ENCODE assay signal across 12 cellular contexts in genomic region chr17:42399948-42400843, GRCh38. TPM values are rescaled to one million over a fixed set of nuclear protein-coding genes. Genes with fewer than 3 reads are reported as not detected.
DNase-seq lines count a peak whose midpoint lies in the region; ATAC-seq, FAIRE-seq and TF ChIP-seq lines count a peak whose summit lies in the region.
"Had no signal": no experiment of that assay in that cellular context is flagged by ENCODE, and none has a peak within 500 bp of the region (broad histone marks: within the 10 kb centered on the region; RNA-seq: fewer than 3 reads in every experiment).

No MANE protein-coding gene starts in this region.

- peaks cover 7 to 12% of the 10 kb centered on the region in 2 donors for H3K4me1 Mint-ChIP-seq in stimulated activated naive B cell treated with anti-CD40 and anti-IgM and Interleukin-4, amounts not matched to agents 10 μg/mL and 1 μg/mL and 100 μg/mL, for 72 hours

- CTCF ChIA-PET in mammary epithelial cell (lab: Charles Lee; ENCODE audit: low non-redundant PET): no interaction called here

- peaks cover 35% of the 10 kb centered on the region for H3K79me2 ChIP-seq in mammary epithelial cell (ENCODE audit: insufficient read depth, low read length)

- H3K9me3 Mint-ChIP-seq in stimulated activated naive B cell treated with anti-CD40 and anti-IgM and Interleukin-4, amounts not matched to agents 10 μg/mL and 1 μg/mL and 100 μg/mL, for 72 hours: no peaks in the 10 kb centered on the region

- peaks cover 8% of the 10 kb centered on the region for H4K20me1 ChIP-seq in mammary epithelial cell (ENCODE audit: insufficient read depth, low read length)

- H3K36me3 ChIP-seq in breast epithelium (no peaks in the 10 kb centered on the region), mammary epithelial cell (ENCODE audit: insufficient read depth, low read length) (peaks cover 16% of the 10 kb centered on the region), RWPE2 (ENCODE audit: low read depth) (peaks cover 37% of the 10 kb centered on the region), kidney (ENCODE audit: control insufficient read depth in 1 of 2, insufficient read depth in 2 of 2, low read length in 2 of 2) (peaks cover 0 to 2% of the 10 kb centered on the region in 2 donors), stomach smooth muscle (ENCODE audit: control insufficient read depth in 2 of 2, insufficient read depth in 2 of 2, low read length in 2 of 2) (peaks cover 16 to 22% of the 10 kb centered on the region in 2 donors)

- H3K36me3 Mint-ChIP-seq in stimulated activated naive B cell treated with anti-CD40 and anti-IgM and Interleukin-4, amounts not matched to agents 10 μg/mL and 1 μg/mL and 100 μg/mL, for 72 hours: no peaks in the 10 kb centered on the region

- TF ChIP-seq POLR2A in breast epithelium (IDR thresholded peaks at IDR 0.05): no peak

- no peak overlapping the region for H3K27ac Mint-ChIP-seq in stimulated activated naive B cell treated with anti-CD40 and anti-IgM and Interleukin-4, amounts not matched to agents 10 μg/mL and 1 μg/mL and 100 μg/mL, for 72 hours

- no peak for ATAC-seq in RWPE2 (ENCODE audit: low read depth)
- ATAC-seq in stimulated activated naive B cell treated with anti-CD40 and anti-IgM and Interleukin-4, amounts not matched to agents 10 μg/mL and 1 μg/mL and 100 μg/mL, for 72 hours (replicated peaks): no peak

- no peak overlapping the region for H2AFZ ChIP-seq in mammary epithelial cell (ENCODE audit: low read depth, low read length)

- no peaks in the 10 kb centered on the region for H3K27me3 ChIP-seq in breast epithelium
- no peaks in the 10 kb centered on the region for H3K27me3 ChIP-seq in mammary epithelial cell (ENCODE audit: insufficient read depth, low read length)
- H3K27me3 ChIP-seq in RWPE2 (ENCODE audit: insufficient read depth, poor library complexity, severe bottlenecking): no peaks in the 10 kb centered on the region
- H3K27me3 ChIP-seq in stomach smooth muscle (ENCODE audit: control insufficient read depth in 1 of 2, insufficient read depth in 2 of 2, low read length in 2 of 2): no peaks in the 10 kb centered on the region

- FAIRE-seq in kidney (lab: Jason Lieb, UNC): no peak

- H3K4me1 ChIP-seq in breast epithelium: peaks cover 5 to 6% of the 10 kb centered on the region in 2 donors
- peaks cover 4% of the 10 kb centered on the region for H3K4me1 ChIP-seq in mammary epithelial cell (ENCODE audit: insufficient read depth, low read length)
- H3K4me1 ChIP-seq in RWPE2 (ENCODE audit: insufficient read depth, poor library complexity, severe bottlenecking): no peaks in the 10 kb centered on the region
- H3K4me1 ChIP-seq in kidney (ENCODE audit: control insufficient read depth in 1 of 2, insufficient read depth in 1 of 2, low read depth in 1 of 2, low read length in 2 of 2): peaks cover 0 to 5% of the 10 kb centered on the region in 2 donors
- peaks cover 32% of the 10 kb centered on the region for H3K4me1 ChIP-seq in stomach smooth muscle (ENCODE audit: control insufficient read depth, insufficient read depth, low read length)

- TF ChIP-seq CTCF in breast epithelium (IDR thresholded peaks at IDR 0.05) (no peak), mammary epithelial cell (conservative IDR thresholded peaks at IDR 0.05 in 1 of 2, IDR thresholded peaks at IDR 0.05 in 1 of 2; ENCODE audit: extremely low read depth in 1 of 2, insufficient read depth in 1 of 2, low read depth in 1 of 2, low read length in 2 of 2) (no peak), RWPE2 (IDR thresholded peaks at IDR 0.05; ENCODE audit: poor library complexity, severe bottlenecking) (no peak), kidney (IDR thresholded peaks at IDR 0.05; ENCODE audit: borderline replicate concordance, extremely low read depth, insufficient read depth) (no peak)

- in situ Hi-C loops in mammary epithelial cell (cut with MboI; ENCODE audit: low sequenced_read_pairs in 2 of 2): loop anchor here in 1 of 2 donors (5.0 kb wide), 1 partner anchor 78 kb away; no protein-coding TSS in a partner anchor

- peak overlapping the region; percentile 39 to 50 for H3K27ac ChIP-seq in breast epithelium
- no peak overlapping the region for H3K27ac ChIP-seq in mammary epithelial cell (ENCODE audit: insufficient read depth, low read depth, low read length)
- H3K27ac ChIP-seq in RWPE2 (ENCODE audit: poor library complexity, severe bottlenecking): peak overlapping the region; percentile 23
- no peak overlapping the region for H3K27ac ChIP-seq in kidney (ENCODE audit: low read depth in 2 of 2, low read length in 2 of 2)
- H3K27ac ChIP-seq in stomach smooth muscle (ENCODE audit: low read length): peak overlapping the region; percentile 18

- H3K9me3 ChIP-seq in breast epithelium: no peaks in the 10 kb centered on the region
- no peaks in the 10 kb centered on the region for H3K9me3 ChIP-seq in mammary epithelial cell (replicated peaks; ENCODE audit: insufficient read depth, low read length)
- H3K9me3 ChIP-seq in RWPE2 (ENCODE audit: severe bottlenecking): no peaks in the 10 kb centered on the region
- no peaks in the 10 kb centered on the region for H3K9me3 ChIP-seq in kidney (ENCODE audit: control insufficient read depth in 1 of 2, low read length in 2 of 2)
- H3K9me3 ChIP-seq in stomach smooth muscle (ENCODE audit: control insufficient read depth in 2 of 2, low read length in 2 of 2): no peaks in the 10 kb centered on the region

- no TSS peak for BruUV-seq in mammary epithelial cell (replicated peaks; lab: Mats Ljungman, UMichigan)

- DNase-seq in breast epithelium (ENCODE audit: low spot score in 2 of 2) (no peak), mammary epithelial cell (no peak), RWPE2 (ENCODE audit: low spot score) (no peak), kidney (peak; percentile 31), NOMO-1 (lab: John Stamatoyannopoulos, UW; ENCODE audit: unreplicated experiment in 2 of 2) (no peak), cortex of kidney (lab: John Stamatoyannopoulos, UW) (no peak)
- DNase-seq in stimulated activated naive B cell treated with anti-CD40 and anti-IgM and Interleukin-4, amounts not matched to agents 10 μg/mL and 1 μg/mL and 100 μg/mL, for 72 hours: no peak
- DNase-seq: AML-193, anterior cingulate cortex, NCI-H1092 treated with DMSO at 0.1 percent for 48 hours, NCI-H526 had no signal

- intact Hi-C loops in breast epithelium (cut with DNase I; ENCODE audit: low total_unique reads): no loop called here
- intact Hi-C loops in mammary epithelial cell (cut with micrococcal nuclease): loop anchor here (10.0 kb wide), 1 partner anchor 285 kb away; the partner anchor contains the start of gene DHX58
- intact Hi-C loops in kidney (cut with DNase I): no loop called here

- WGBS in mammary epithelial cell (ENCODE audit: low coverage, missing lambda C conversion rate): 100% methylated on average over 5 of the region's 6 CpGs

- H3K4me3 Mint-ChIP-seq in stimulated activated naive B cell treated with anti-CD40 and anti-IgM and Interleukin-4, amounts not matched to agents 10 μg/mL and 1 μg/mL and 100 μg/mL, for 72 hours: no peak overlapping the region

- dilution Hi-C loops in mammary epithelial cell (cut with HindIII; ENCODE audit: low sequenced_read_pairs): no loop called here

- no peak overlapping the region for H3K4me2 ChIP-seq in mammary epithelial cell (ENCODE audit: insufficient read depth, low read depth, low read length)

- peaks cover 5 to 10% of the 10 kb centered on the region in 2 donors for H3K27me3 Mint-ChIP-seq in stimulated activated naive B cell treated with anti-CD40 and anti-IgM and Interleukin-4, amounts not matched to agents 10 μg/mL and 1 μg/mL and 100 μg/mL, for 72 hours

- no peak overlapping the region for H3K4me3 ChIP-seq in breast epithelium
- H3K4me3 ChIP-seq in mammary epithelial cell (replicated peaks in 1 of 3; ENCODE audit: insufficient read depth in 1 of 3, low read depth in 2 of 3, low read length in 3 of 3): no peak overlapping the region
- no peak overlapping the region for H3K4me3 ChIP-seq in RWPE2 (ENCODE audit: severe bottlenecking)
- no peak overlapping the region for H3K4me3 ChIP-seq in kidney (ENCODE audit: low read length in 2 of 2)
- no peak overlapping the region for H3K4me3 ChIP-seq in stomach smooth muscle (ENCODE audit: low read length in 2 of 2)

- H3K9ac ChIP-seq in mammary epithelial cell (ENCODE audit: insufficient read depth, low read length) (no peak overlapping the region), kidney (ENCODE audit: low read length in 2 of 2) (no peak overlapping the region), stomach smooth muscle (ENCODE audit: low read length in 2 of 2) (no peak overlapping the region)

RNA-seq across cellular contexts. Expression of gene STAT3, which starts 12.0 kb away (rescaled TPM):
- total RNA-seq in breast epithelium (100 to 1,000 TPM; 193 to 322 (median 238) TPM), mammary epithelial cell (100 to 1,000 TPM in 1 of 2 donors, 10 to 100 TPM in 1; 94.3 to 191 TPM), kidney (327 TPM)
- polyA plus RNA-seq in mammary epithelial cell (51.3 TPM), kidney (ENCODE audit: insufficient read depth, low read depth, low replicate concordance) (55.6 TPM)
- polyA minus RNA-seq in mammary epithelial cell: 115 TPM

RNA-seq across cellular contexts. Expression of gene CAVIN1, which starts 22.9 kb away (rescaled TPM):
- total RNA-seq in breast epithelium (100 to 1,000 TPM; 288 to 554 (median 306) TPM), mammary epithelial cell (100 to 1,000 TPM; 354 to 592 TPM), kidney (204 TPM)
- polyA plus RNA-seq in mammary epithelial cell (249 TPM), kidney (ENCODE audit: insufficient read depth, low read depth, low replicate concordance) (67.1 TPM)
- 304 TPM for polyA minus RNA-seq in mammary epithelial cell

RNA-seq across cellular contexts. Expression of gene ATP6V0A1, which starts 58.5 kb away (rescaled TPM):
- 10 to 100 TPM; 53.1 to 74.5 (median 60.0) TPM for total RNA-seq in breast epithelium
- total RNA-seq in mammary epithelial cell: 100 to 1,000 TPM in 1 of 2 donors, 10 to 100 TPM in 1; 57.0 to 102 TPM
- 31.5 TPM for polyA plus RNA-seq in mammary epithelial cell
- polyA minus RNA-seq in mammary epithelial cell: 149 TPM
- total RNA-seq in kidney: 110 TPM
- 108 TPM for polyA plus RNA-seq in kidney (ENCODE audit: insufficient read depth, low read depth, low replicate concordance)

Comparison
In these comparisons a context has a peak if more than half of its experiments do, and no peak if none do; other contexts are left out.
1. H3K27ac ChIP-seq: peak in breast epithelium (2 of 2), RWPE2 (single experiment) and stomach smooth muscle (single experiment); none in mammary epithelial cell (single experiment) and kidney (0 of 2).